Comparison of ENCODE assay signal across 8 cellular contexts in the genomic region with DNA sequence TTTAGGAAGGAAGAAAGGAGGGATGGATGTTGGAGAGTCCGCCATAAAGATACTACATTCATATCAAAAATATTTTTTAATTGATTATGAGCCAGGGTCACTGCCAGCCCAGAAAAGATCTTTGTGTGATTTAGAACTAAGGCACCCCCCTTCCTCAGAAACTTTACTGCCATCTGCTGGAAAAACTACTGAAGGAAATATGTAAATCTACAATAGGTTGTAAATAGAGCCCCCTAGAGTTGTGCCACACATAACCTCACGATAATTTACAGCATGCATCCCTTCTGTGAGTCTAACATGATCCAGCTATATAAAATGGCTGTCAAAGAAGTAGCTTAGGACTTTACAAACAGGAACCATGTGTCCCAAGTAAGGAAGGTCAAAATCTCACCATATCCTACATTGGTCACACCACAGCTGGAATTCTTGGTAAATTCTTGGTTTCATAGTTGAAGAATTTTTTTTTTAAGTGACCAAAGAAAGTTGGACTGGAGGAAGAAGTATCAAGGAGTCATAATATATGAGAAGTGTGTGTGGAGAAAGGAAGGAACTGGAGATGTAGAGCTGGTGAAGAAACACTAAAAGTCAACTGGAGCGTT.
DNase-seq lines count a peak whose midpoint lies in the region; ATAC-seq and TF ChIP-seq lines count a peak whose summit lies in the region.

No MANE protein-coding gene starts in this region.

- no peak overlapping the region for H3K27ac Mint-ChIP-seq in activated CD8-positive, alpha-beta memory T cell treated with anti-CD3 and anti-CD28 coated beads, Interleukin-2, amount 10 ng/mL, durations not matched to agents 7 days and 5 days

- H3K4me3 ChIP-seq in HEK293 (ENCODE audit: low read depth, low read length) (no peak overlapping the region), SK-N-SH (ENCODE audit: low read depth in 2 of 2, low read length in 1 of 2) (no peak overlapping the region), hepatocyte (no peak overlapping the region)

- H3K9ac ChIP-seq in SK-N-SH: no peak overlapping the region

- H3K4me1 ChIP-seq in HEK293 (ENCODE audit: control insufficient read depth, insufficient read depth, low read length) (no peaks in the 10 kb centered on the region), SK-N-SH (ENCODE audit: control insufficient read depth in 1 of 2, insufficient read depth in 2 of 2, low read depth in 1 of 2, low read length in 1 of 2) (no peaks in the 10 kb centered on the region), hepatocyte (ENCODE audit: insufficient read depth) (no peaks in the 10 kb centered on the region)

- DNase-seq in ACHN: peak; percentile 60
- DNase-seq in SK-N-SH: peak; percentile 43
- DNase-seq in hepatocyte (ENCODE audit: low spot score): peak; percentile 7
- DNase-seq in activated CD8-positive, alpha-beta memory T cell treated with anti-CD3 and anti-CD28 coated beads, Interleukin-2, amount 10 ng/mL, durations not matched to agents 7 days and 5 days: no peak
- no peak for DNase-seq in GM19240 (ENCODE audit: insufficient read length, low spot score)
- no peak for DNase-seq in GM20000 (ENCODE audit: low spot score)

- ATAC-seq in activated CD8-positive, alpha-beta memory T cell treated with anti-CD3 and anti-CD28 coated beads, Interleukin-2, amount 10 ng/mL, durations not matched to agents 7 days and 5 days: no peak
- no peak for ATAC-seq in GM21381 (IDR thresholded peaks at IDR 0.05; ENCODE audit: unreplicated experiment)

- H2AFZ ChIP-seq in SK-N-SH (ENCODE audit: low read depth) (no peak overlapping the region), hepatocyte (no peak overlapping the region)

- no peaks in the 10 kb centered on the region for H3F3A ChIP-seq in SK-N-SH (replicated peaks; ENCODE audit: insufficient read depth)

- POLR2A ChIA-PET in HEK293 (lab: Yijun Ruan, JAX): no interaction called here
- POLR2A ChIA-PET in SK-N-SH (lab: Yijun Ruan, JAX): no interaction called here

- whole genome bisulfite sequencing in SK-N-SH (ENCODE audit: low lambda C conversion rate): 30% methylated on average over 3 of the region's 3 CpGs
- 83% methylated on average over 3 of the region's 3 CpGs for WGBS in hepatocyte (ENCODE audit: low lambda C conversion rate, missing lambda C conversion rate)

- peaks cover 13% of the 10 kb centered on the region for H3K27me3 Mint-ChIP-seq in activated CD8-positive, alpha-beta memory T cell treated with anti-CD3 and anti-CD28 coated beads, Interleukin-2, amount 10 ng/mL, durations not matched to agents 7 days and 5 days

- H3K27me3 ChIP-seq in SK-N-SH (ENCODE audit: insufficient read depth) (no peaks in the 10 kb centered on the region; the same call in 1 of the 2 replicates), hepatocyte (peaks cover 2% of the 10 kb centered on the region)

- H3K79me2 ChIP-seq in SK-N-SH (ENCODE audit: insufficient read depth): no peaks in the 10 kb centered on the region
- H3K79me2 ChIP-seq in hepatocyte: no peaks in the 10 kb centered on the region

- H3K4me2 ChIP-seq in SK-N-SH (no peak overlapping the region), hepatocyte (no peak overlapping the region)

- H4K20me1 ChIP-seq in SK-N-SH (ENCODE audit: insufficient read depth): no peaks in the 10 kb centered on the region
- H4K20me1 ChIP-seq in hepatocyte (ENCODE audit: insufficient read depth, poor library complexity, severe bottlenecking): no peaks in the 10 kb centered on the region

- no peak for TF ChIP-seq EP300 in SK-N-SH (IDR thresholded peaks at IDR 0.05; ENCODE audit: borderline replicate concordance in 1 of 2, low read depth in 1 of 2, low read length in 1 of 2)

- no peak overlapping the region for H3K27ac ChIP-seq in HEK293 (ENCODE audit: extremely low read depth, low read depth, low read length)
- no peak overlapping the region for H3K27ac ChIP-seq in SK-N-SH (ENCODE audit: low read depth in 2 of 2, low read length in 1 of 2)
- no peak overlapping the region for H3K27ac ChIP-seq in hepatocyte

- CTCF ChIA-PET in HEK293 (lab: Yijun Ruan, JAX): interaction anchor here (0.6 to 2.9 kb wide), 19 partner anchors 8 to 595 kb away, joined by 3 to 19 read pairs (median 3); no protein-coding TSS in a partner anchor
- CTCF ChIA-PET in SK-N-SH (lab: Yijun Ruan, JAX): interaction anchor here (0.6 to 3.9 kb wide), 24 partner anchors 13 to 750 kb away, joined by 3 to 59 read pairs (median 4); no protein-coding TSS in a partner anchor
- CTCF ChIA-PET in activated CD8-positive, alpha-beta memory T cell treated with anti-CD3 and anti-CD28 coated beads, Interleukin-2, amount 10 ng/mL, durations not matched to agents 7 days and 5 days (lab: Charles Lee): interaction anchor here (0.9 kb wide), 1 partner anchor 448 kb away, joined by 3 read pairs; no protein-coding TSS in a partner anchor

- H3K9me2 ChIP-seq in SK-N-SH: no peaks in the 10 kb centered on the region
- H3K9me2 ChIP-seq in hepatocyte (replicated peaks; ENCODE audit: insufficient read depth): no peaks in the 10 kb centered on the region

- H3K4me3 Mint-ChIP-seq in activated CD8-positive, alpha-beta memory T cell treated with anti-CD3 and anti-CD28 coated beads, Interleukin-2, amount 10 ng/mL, durations not matched to agents 7 days and 5 days: no peak overlapping the region

- no peaks in the 10 kb centered on the region for H3K4me1 Mint-ChIP-seq in activated CD8-positive, alpha-beta memory T cell treated with anti-CD3 and anti-CD28 coated beads, Interleukin-2, amount 10 ng/mL, durations not matched to agents 7 days and 5 days

- no peak for TF ChIP-seq CTCF in HEK293 (tag by site-specific recombination; IDR thresholded peaks at IDR 0.05)
- TF ChIP-seq CTCF in SK-N-SH (IDR thresholded peaks at IDR 0.05): peak; percentile 56
- TF ChIP-seq CTCF in hepatocyte (IDR thresholded peaks at IDR 0.05; ENCODE audit: poor library complexity): peak; percentile 38
- TF ChIP-seq CTCF in GM20000 (IDR thresholded peaks at IDR 0.05; ENCODE audit: extremely low read depth, missing control alignments): no peak

- H3K36me3 ChIP-seq in HEK293 (ENCODE audit: control insufficient read depth in 2 of 2, insufficient read depth in 1 of 2, low read length in 2 of 2) (no peaks in the 10 kb centered on the region), SK-N-SH (replicated peaks in 1 of 2; ENCODE audit: control insufficient read depth in 1 of 2, insufficient read depth in 2 of 2, low read length in 1 of 2) (no peaks in the 10 kb centered on the region), hepatocyte (replicated peaks; ENCODE audit: insufficient read depth, low read depth) (no peaks in the 10 kb centered on the region)

- peak; percentile 74 for TF ChIP-seq RAD21 in SK-N-SH (IDR thresholded peaks at IDR 0.05; ENCODE audit: low read length)

- no peaks in the 10 kb centered on the region for H3K9me3 Mint-ChIP-seq in activated CD8-positive, alpha-beta memory T cell treated with anti-CD3 and anti-CD28 coated beads, Interleukin-2, amount 10 ng/mL, durations not matched to agents 7 days and 5 days (ENCODE audit: low read depth)

- no peaks in the 10 kb centered on the region for H3K36me3 Mint-ChIP-seq in activated CD8-positive, alpha-beta memory T cell treated with anti-CD3 and anti-CD28 coated beads, Interleukin-2, amount 10 ng/mL, durations not matched to agents 7 days and 5 days

- H3K9me3 ChIP-seq in HEK293 (ENCODE audit: control insufficient read depth, insufficient read depth, low read depth, low read length) (no peaks in the 10 kb centered on the region), SK-N-SH (no peaks in the 10 kb centered on the region), hepatocyte (ENCODE audit: low read depth) (no peaks in the 10 kb centered on the region)

- in situ Hi-C loops in ACHN (cut with HindIII; ENCODE audit: low pct_ligation_motif_present, low pct_unique_long_range_greater_than_20kb, low sequenced_read_pairs): no loop called here

TF ChIP-seq in HEK293, 187 proteins besides CTCF, POLR2A, EP300 and RAD21:
- TF ChIP-seq ZNF654 (tag by site-specific recombination; IDR thresholded peaks at IDR 0.05; ENCODE audit: low read depth) (peak; percentile 17; the same call in 1 of the 2 replicates), ZFP41 (tag by site-specific recombination; IDR thresholded peaks at IDR 0.05; ENCODE audit: borderline replicate concordance) (no peak)

TF ChIP-seq in SK-N-SH, 30 proteins besides CTCF, POLR2A, EP300 and RAD21:
- peak; percentile 56 for TF ChIP-seq SMC3 (IDR thresholded peaks at IDR 0.05; ENCODE audit: low read depth, low read length)
- TF ChIP-seq MEF2A (IDR thresholded peaks at IDR 0.05; ENCODE audit: borderline replicate concordance, low read depth): no peak
TF ChIP-seq in SK-N-SH: peak in this region for 1.

Comparison
In these comparisons a context has a peak if more than half of its experiments do, and no peak if none do; other contexts are left out.
1. DNase-seq: peak in ACHN (single experiment), SK-N-SH (single experiment) and hepatocyte (single experiment); none in activated CD8-positive, alpha-beta memory T cell treated with anti-CD3 and anti-CD28 coated beads, Interleukin-2, amount 10 ng/mL, durations not matched to agents 7 days and 5 days (single experiment), GM19240 (single experiment) and GM20000 (single experiment).
2. CTCF ChIP-seq: peak in SK-N-SH (single experiment) and hepatocyte (single experiment); none in HEK293 (single experiment) and GM20000 (single experiment).